In genomic region chr16:73354426-73354825, GRCh38 we compare ENCODE assay signal across 1 cellular context.
TF ChIP-seq lines count a peak whose summit lies in the region.

No MANE protein-coding gene starts in this region.

TF ChIP-seq in GM23338, 12 proteins besides CTCF, POLR2A, EP300 and RAD21 (continued from another document):
- TF ChIP-seq ZNF462 (CRISPR knock-in tag; IDR thresholded peaks at IDR 0.05) (no peak), EZH2 (IDR thresholded peaks at IDR 0.05; ENCODE audit: low read depth, unreplicated experiment) (no peak), STAT1 (IDR thresholded peaks at IDR 0.05; ENCODE audit: unreplicated experiment) (no peak), POLR2AphosphoS5 (IDR thresholded peaks at IDR 0.05; ENCODE audit: low read depth) (no peak), ZNF331 (CRISPR knock-in tag; IDR thresholded peaks at IDR 0.05; ENCODE audit: low read depth) (no peak), REST (IDR thresholded peaks at IDR 0.05; ENCODE audit: unreplicated experiment) (no peak), ETS1 (IDR thresholded peaks at IDR 0.05) (no peak)
TF ChIP-seq in GM23338: peak in this region for 0.
